Comparison of ENCODE assay signal across 17 cellular contexts in the genomic region with DNA sequence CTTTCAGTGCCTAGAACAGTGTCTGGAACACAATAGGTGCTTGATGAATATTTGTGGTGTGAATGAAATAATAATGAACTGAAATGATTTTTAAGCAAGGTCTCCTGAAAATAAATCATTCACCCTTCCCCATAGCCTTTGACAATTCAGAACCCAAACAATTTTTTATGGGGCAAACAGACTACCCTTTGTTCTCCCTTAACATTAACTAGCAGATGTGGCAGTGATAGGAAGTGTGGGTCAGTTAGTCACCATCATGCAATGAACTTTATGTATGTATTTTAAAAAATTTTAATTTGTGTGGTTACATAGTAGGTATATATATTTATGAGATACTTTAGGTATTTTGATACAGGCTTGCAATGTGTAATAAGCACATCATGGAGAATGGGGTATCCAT. TPM values are rescaled to one million over a fixed set of nuclear protein-coding genes. Genes with fewer than 3 reads are reported as not detected.
DNase-seq lines count a peak whose midpoint lies in the region; ATAC-seq and TF ChIP-seq lines count a peak whose summit lies in the region.
"Had no signal": no experiment of that assay in that cellular context is flagged by ENCODE, and none has a peak within 500 bp of the region (broad histone marks: within the 10 kb centered on the region; RNA-seq: fewer than 3 reads in every experiment).

No MANE protein-coding gene starts in this region.

- H3K4me1 Mint-ChIP-seq in activated CD4-positive, alpha-beta T cell treated with anti-CD3 and anti-CD28 coated beads for 36 hours: peaks cover 86% of the 10 kb centered on the region
- peaks cover 45 to 49% of the 10 kb centered on the region in 2 donors for H3K4me1 Mint-ChIP-seq in natural killer cell treated with Interleukin-12 subunit alpha and Interleukin-12 subunit beta and Interleukin-15 and Interleukin-18, amount 100 ng/mL, for 72 hours (ENCODE audit: low read depth in 2 of 2)
- H3K4me1 Mint-ChIP-seq in natural killer cell: peaks cover 21 to 24% of the 10 kb centered on the region in 2 donors
- H3K4me1 Mint-ChIP-seq in activated T-helper 2 cell treated with anti-CD3 and anti-CD28 coated beads, Interferon-gamma antibody, Interleukin-2, Interleukin-4, amounts not matched to agents 10 μg/mL and 5 μg/mL and 100 μg/mL, durations not matched to agents 14 hours and 24 hours and 36 hours (ENCODE audit: low read depth): peaks cover 65% of the 10 kb centered on the region

- CTCF ChIA-PET in activated CD4-positive, alpha-beta T cell treated with anti-CD3 and anti-CD28 coated beads for 36 hours (lab: Charles Lee): interaction anchor here (1.6 kb wide), 1 partner anchor 26 kb away, joined by 7 read pairs; no protein-coding TSS in a partner anchor

- TF ChIP-seq CTCF in natural killer cell (IDR thresholded peaks at IDR 0.05): no peak

- peak overlapping the region; percentile 84 for H3K27ac Mint-ChIP-seq in activated CD4-positive, alpha-beta T cell treated with anti-CD3 and anti-CD28 coated beads for 36 hours
- peak overlapping the region; percentile 68 to 73 for H3K27ac Mint-ChIP-seq in natural killer cell treated with Interleukin-12 subunit alpha and Interleukin-12 subunit beta and Interleukin-15 and Interleukin-18, amount 100 ng/mL, for 72 hours
- H3K27ac Mint-ChIP-seq in natural killer cell: no peak overlapping the region
- peak overlapping the region; percentile 84 for H3K27ac Mint-ChIP-seq in activated T-helper 2 cell treated with anti-CD3 and anti-CD28 coated beads, Interferon-gamma antibody, Interleukin-2, Interleukin-4, amounts not matched to agents 10 μg/mL and 5 μg/mL and 100 μg/mL, durations not matched to agents 14 hours and 24 hours and 36 hours

- no peaks in the 10 kb centered on the region for H3K27me3 Mint-ChIP-seq in activated CD4-positive, alpha-beta T cell treated with anti-CD3 and anti-CD28 coated beads for 36 hours
- H3K27me3 Mint-ChIP-seq in natural killer cell treated with Interleukin-12 subunit alpha and Interleukin-12 subunit beta and Interleukin-15 and Interleukin-18, amount 100 ng/mL, for 72 hours: peaks cover 0 to 14% of the 10 kb centered on the region in 2 donors
- no peaks in the 10 kb centered on the region for H3K27me3 Mint-ChIP-seq in natural killer cell (ENCODE audit: low read depth in 2 of 2)
- H3K27me3 Mint-ChIP-seq in activated T-helper 2 cell treated with anti-CD3 and anti-CD28 coated beads, Interferon-gamma antibody, Interleukin-2, Interleukin-4, amounts not matched to agents 10 μg/mL and 5 μg/mL and 100 μg/mL, durations not matched to agents 14 hours and 24 hours and 36 hours (ENCODE audit: low read depth): no peaks in the 10 kb centered on the region

- POLR2A ChIA-PET in activated CD4-positive, alpha-beta T cell treated with anti-CD3 and anti-CD28 coated beads for 36 hours (lab: Charles Lee): interaction anchor here (1.4 kb wide), 1 partner anchor 32 kb away, joined by 6 read pairs; no protein-coding TSS in a partner anchor

- no peak for DNase-seq in activated CD4-positive, alpha-beta T cell treated with anti-CD3 and anti-CD28 coated beads for 36 hours
- no peak for DNase-seq in activated CD4-positive, alpha-beta T cell treated with anti-CD3 and anti-CD28 coated beads for 4 hours
- DNase-seq in natural killer cell treated with Interleukin-12 subunit alpha and Interleukin-12 subunit beta and Interleukin-15 and Interleukin-18, amount 100 ng/mL, for 72 hours (ENCODE audit: low spot score): no peak
- DNase-seq in natural killer cell (no peak), mucosa of gallbladder (ENCODE audit: low spot score) (no peak), NCI-H748 (lab: John Stamatoyannopoulos, UW; ENCODE audit: unreplicated experiment) (no peak)
- DNase-seq in activated T-helper 2 cell treated with anti-CD3 and anti-CD28 coated beads, Interferon-gamma antibody, Interleukin-2, Interleukin-4, amounts not matched to agents 10 μg/mL and 5 μg/mL and 100 μg/mL, durations not matched to agents 14 hours and 24 hours and 36 hours (ENCODE audit: low spot score): no peak
- DNase-seq: C1 segment of cervical spinal cord, Caco-2, NCI-H187 treated with DMSO at 0.1 percent for 48 hours, NCI-H446, NCI-H748 treated with DMSO at 0.1 percent for 48 hours, PC-9 had no signal

- H3K9me3 Mint-ChIP-seq in activated CD4-positive, alpha-beta T cell treated with anti-CD3 and anti-CD28 coated beads for 36 hours (ENCODE audit: low read depth): no peaks in the 10 kb centered on the region
- H3K9me3 Mint-ChIP-seq in natural killer cell treated with Interleukin-12 subunit alpha and Interleukin-12 subunit beta and Interleukin-15 and Interleukin-18, amount 100 ng/mL, for 72 hours: peaks cover 3% of the 10 kb centered on the region
- H3K9me3 Mint-ChIP-seq in natural killer cell: no peaks in the 10 kb centered on the region
- H3K9me3 Mint-ChIP-seq in activated T-helper 2 cell treated with anti-CD3 and anti-CD28 coated beads, Interferon-gamma antibody, Interleukin-2, Interleukin-4, amounts not matched to agents 10 μg/mL and 5 μg/mL and 100 μg/mL, durations not matched to agents 14 hours and 24 hours and 36 hours: peaks cover 8% of the 10 kb centered on the region

- no peak overlapping the region for H3K4me3 Mint-ChIP-seq in activated CD4-positive, alpha-beta T cell treated with anti-CD3 and anti-CD28 coated beads for 36 hours
- H3K4me3 Mint-ChIP-seq in natural killer cell treated with Interleukin-12 subunit alpha and Interleukin-12 subunit beta and Interleukin-15 and Interleukin-18, amount 100 ng/mL, for 72 hours: peak overlapping the region; percentile 15
- no peak overlapping the region for H3K4me3 Mint-ChIP-seq in natural killer cell
- no peak overlapping the region for H3K4me3 Mint-ChIP-seq in activated T-helper 2 cell treated with anti-CD3 and anti-CD28 coated beads, Interferon-gamma antibody, Interleukin-2, Interleukin-4, amounts not matched to agents 10 μg/mL and 5 μg/mL and 100 μg/mL, durations not matched to agents 14 hours and 24 hours and 36 hours (ENCODE audit: low read depth)

- intact Hi-C loops in activated CD4-positive, alpha-beta T cell treated with anti-CD3 and anti-CD28 coated beads for 36 hours (cut with DNase I, micrococcal nuclease): loop anchor here (1.0 to 2.0 kb wide), 2 partner anchors 14 to 27 kb away; no protein-coding TSS in a partner anchor
- intact Hi-C loops in natural killer cell (cut with micrococcal nuclease): no loop called here
- intact Hi-C loops in activated T-helper 2 cell treated with anti-CD3 and anti-CD28 coated beads, Interferon-gamma antibody, Interleukin-2, Interleukin-4, amounts not matched to agents 10 μg/mL and 5 μg/mL and 100 μg/mL, durations not matched to agents 14 hours and 24 hours and 36 hours (cut with micrococcal nuclease): loop anchor here (1.0 kb wide), 3 partner anchors 9 to 26 kb away; no protein-coding TSS in a partner anchor

- no peak for ATAC-seq in activated CD4-positive, alpha-beta T cell treated with anti-CD3 and anti-CD28 coated beads for 36 hours
- no peak for ATAC-seq in natural killer cell treated with Interleukin-12 subunit alpha and Interleukin-12 subunit beta and Interleukin-15 and Interleukin-18, amount 100 ng/mL, for 72 hours
- no peak for ATAC-seq in natural killer cell
- ATAC-seq in HG03196 (IDR thresholded peaks at IDR 0.05; ENCODE audit: unreplicated experiment): no peak

- H3K36me3 Mint-ChIP-seq in activated CD4-positive, alpha-beta T cell treated with anti-CD3 and anti-CD28 coated beads for 36 hours (ENCODE audit: low read depth): peaks cover 5% of the 10 kb centered on the region
- H3K36me3 Mint-ChIP-seq in natural killer cell treated with Interleukin-12 subunit alpha and Interleukin-12 subunit beta and Interleukin-15 and Interleukin-18, amount 100 ng/mL, for 72 hours: peaks cover 7% of the 10 kb centered on the region
- H3K36me3 Mint-ChIP-seq in natural killer cell: no peaks in the 10 kb centered on the region
- peaks cover 6% of the 10 kb centered on the region for H3K36me3 Mint-ChIP-seq in activated T-helper 2 cell treated with anti-CD3 and anti-CD28 coated beads, Interferon-gamma antibody, Interleukin-2, Interleukin-4, amounts not matched to agents 10 μg/mL and 5 μg/mL and 100 μg/mL, durations not matched to agents 14 hours and 24 hours and 36 hours (ENCODE audit: low read depth)

RNA-seq across cellular contexts. Expression of a gene that starts 27.2 kb away (rescaled TPM):
- total RNA-seq in activated CD4-positive, alpha-beta T cell treated with anti-CD3 and anti-CD28 coated beads for 36 hours: 100 to 1,000 TPM; 123 to 146 TPM
- 10 to 100 TPM in 1 of 2 donors, 1 to 10 TPM in 1; 9.0 to 10.1 TPM for total RNA-seq in natural killer cell treated with Interleukin-12 subunit alpha and Interleukin-12 subunit beta and Interleukin-15 and Interleukin-18, amount 100 ng/mL, for 72 hours
- 1 to 10 TPM in 1 of 3 donors, under 1 TPM in 1, not detected in 1; 0.77 to 1.5 TPM for total RNA-seq in natural killer cell
- 123 and 127 TPM in 2 replicates for total RNA-seq in activated T-helper 2 cell treated with anti-CD3 and anti-CD28 coated beads, Interferon-gamma antibody, Interleukin-2, Interleukin-4, amounts not matched to agents 10 μg/mL and 5 μg/mL and 100 μg/mL, durations not matched to agents 14 hours and 24 hours and 36 hours
- 2.1 TPM for total RNA-seq in mucosa of gallbladder
- total RNA-seq: A172, Caco-2, H4, LHCN-M2, PC-9 had no signal

Comparison
In these comparisons a context has a peak if more than half of its experiments do, and no peak if none do; other contexts are left out.
1. H3K27ac Mint-ChIP-seq: peak in activated CD4-positive, alpha-beta T cell treated with anti-CD3 and anti-CD28 coated beads for 36 hours (single experiment), natural killer cell treated with Interleukin-12 subunit alpha and Interleukin-12 subunit beta and Interleukin-15 and Interleukin-18, amount 100 ng/mL, for 72 hours (2 of 2) and activated T-helper 2 cell treated with anti-CD3 and anti-CD28 coated beads, Interferon-gamma antibody, Interleukin-2, Interleukin-4, amounts not matched to agents 10 μg/mL and 5 μg/mL and 100 μg/mL, durations not matched to agents 14 hours and 24 hours and 36 hours (single experiment); none in natural killer cell (0 of 2).
2. RNA of a gene that starts 27.2 kb away (total RNA-seq): 123 to 146 TPM in activated CD4-positive, alpha-beta T cell treated with anti-CD3 and anti-CD28 coated beads for 36 hours and 123 to 127 TPM in activated T-helper 2 cell treated with anti-CD3 and anti-CD28 coated beads, Interferon-gamma antibody, Interleukin-2, Interleukin-4, amounts not matched to agents 10 μg/mL and 5 μg/mL and 100 μg/mL, durations not matched to agents 14 hours and 24 hours and 36 hours; 9.0 to 10.1 TPM in natural killer cell treated with Interleukin-12 subunit alpha and Interleukin-12 subunit beta and Interleukin-15 and Interleukin-18, amount 100 ng/mL, for 72 hours, 2.1 TPM in mucosa of gallbladder (single experiment) and 0.77 to 1.5 TPM in natural killer cell; every median in the first group is over 10 times any median in the second.